ENCODE assay signal across 12 cellular contexts in genomic region chr5:173325091-173325698, GRCh38. TPM values are rescaled to one million over a fixed set of nuclear protein-coding genes. Genes with fewer than 3 reads are reported as not detected.
DNase-seq lines count a peak whose midpoint lies in the region; ATAC-seq and TF ChIP-seq lines count a peak whose summit lies in the region.
"Had no signal": no experiment of that assay in that cellular context is flagged by ENCODE, and none has a peak within 500 bp of the region (broad histone marks: within the 10 kb centered on the region; RNA-seq: fewer than 3 reads in every experiment).

No MANE protein-coding gene starts in this region.

- H3K27me3 ChIP-seq in right atrium auricular region (peaks cover 0 to 5% of the 10 kb centered on the region in 2 donors), gastroesophageal sphincter (peaks cover 49% of the 10 kb centered on the region), subcutaneous abdominal adipose tissue (ENCODE audit: control insufficient read depth in 5 of 5, insufficient read depth in 4 of 5, low read length in 5 of 5) (peaks cover 0 to 23% (median 19%) of the 10 kb centered on the region in 5 donors)
- peaks cover 61% of the 10 kb centered on the region for H3K27me3 ChIP-seq in CD4-positive, alpha-beta T cell (ENCODE audit: control insufficient read depth, insufficient read depth, low read length)

- no peak overlapping the region for H3K27ac Mint-ChIP-seq in CD4-positive, alpha-beta T cell

- no peaks in the 10 kb centered on the region for H3K36me3 Mint-ChIP-seq in CD4-positive, alpha-beta T cell (ENCODE audit: low read depth)

- H3K27ac ChIP-seq in right atrium auricular region (peak overlapping the region; percentile 80 to 81), gastroesophageal sphincter (peak overlapping the region in 3 of 4 donors; percentile 58 to 72 (median 70)), subcutaneous abdominal adipose tissue (ENCODE audit: low read depth, low read length) (peak overlapping the region; percentile 4)
- H3K27ac ChIP-seq in CD4-positive, alpha-beta T cell (ENCODE audit: low read depth, low read length), result no peak overlapping the region

- DNase-seq in right atrium auricular region (ENCODE audit: low spot score), result no peak
- DNase-seq in Right ventricle myocardium inferior (ENCODE audit: missing footprints), result no peak
- DNase-seq in NCI-H2107 treated with DMSO at 0.1 percent for 48 hours (lab: John Stamatoyannopoulos, UW; ENCODE audit: unreplicated experiment), result no peak
- DNase-seq in CD4-positive, alpha-beta T cell, result no peak
- DNase-seq in foreskin melanocyte, result no peak
- DNase-seq: activated CD4-positive, alpha-beta T cell treated with anti-CD3 and anti-CD28 coated beads, Interleukin-2, amount 50 U/mL, for 48 hours; erythroblast; NCI-H2029 treated with DMSO at 0.1 percent for 48 hours had no signal

- 82 to 86% methylated on average over 5 to 12 of the region's 13 CpGs for WGBS in gastroesophageal sphincter (ENCODE audit: low coverage in 1 of 2), 2 donors

- intact Hi-C loops in Right ventricle myocardium inferior (cut with DNase I), result no loop called here
- intact Hi-C loops in CD4-positive, alpha-beta T cell (cut with DNase I, micrococcal nuclease), result no loop called here

- CTCF ChIA-PET in CD4-positive, alpha-beta T cell (lab: Charles Lee), result no interaction called here

- ATAC-seq in Right ventricle myocardium inferior, result no peak
- ATAC-seq in gastroesophageal sphincter, result no peak
- no peak for ATAC-seq in CD4-positive, alpha-beta T cell (ENCODE audit: poor library complexity)

- TF ChIP-seq POLR2A in gastroesophageal sphincter (IDR thresholded peaks at IDR 0.05), result no peak

- H3K4me1 ChIP-seq in right atrium auricular region, result peaks cover 0 to 97% of the 10 kb centered on the region in 2 donors
- H3K4me1 ChIP-seq in gastroesophageal sphincter, result peaks cover 0 to 92% (median 48%) of the 10 kb centered on the region in 3 donors
- peaks cover 13 to 93% (median 80%) of the 10 kb centered on the region in 5 donors for H3K4me1 ChIP-seq in subcutaneous abdominal adipose tissue (ENCODE audit: control insufficient read depth in 5 of 5, insufficient read depth in 5 of 5, low read length in 5 of 5)

- H3K36me3 ChIP-seq in right atrium auricular region, result peaks cover 3% of the 10 kb centered on the region
- no peaks in the 10 kb centered on the region for H3K36me3 ChIP-seq in gastroesophageal sphincter
- H3K36me3 ChIP-seq in subcutaneous abdominal adipose tissue (ENCODE audit: control insufficient read depth in 5 of 5, insufficient read depth in 5 of 5, low read length in 5 of 5), result no peaks in the 10 kb centered on the region
- H3K36me3 ChIP-seq: prostate gland had no signal

- H3K4me3 ChIP-seq in right atrium auricular region (no peak overlapping the region), WI38 (ENCODE audit: low read depth, low read length) (peak overlapping the region; percentile 95), gastroesophageal sphincter (peak overlapping the region in 1 of 2 donors; percentile 53), subcutaneous abdominal adipose tissue (ENCODE audit: low read depth in 1 of 5, low read length in 5 of 5) (peak overlapping the region in 1 of 5 donors; percentile 1)
- H3K4me3 ChIP-seq: prostate gland had no signal

- peaks cover 17% of the 10 kb centered on the region for H3K4me1 Mint-ChIP-seq in CD4-positive, alpha-beta T cell (ENCODE audit: low read depth)

- H3K9ac ChIP-seq in subcutaneous abdominal adipose tissue (ENCODE audit: low read length in 5 of 5), result no peak overlapping the region

- TF ChIP-seq CTCF in right atrium auricular region (IDR thresholded peaks at IDR 0.05) (no peak), WI38 (IDR thresholded peaks at IDR 0.05; ENCODE audit: low read depth, low read length) (no peak), gastroesophageal sphincter (IDR thresholded peaks at IDR 0.05) (no peak)
- no peak for TF ChIP-seq CTCF in CD4-positive, alpha-beta T cell (IDR thresholded peaks at IDR 0.05)

- no peak for TF ChIP-seq EP300 in gastroesophageal sphincter (IDR thresholded peaks at IDR 0.05)

- H3K9me3 ChIP-seq in right atrium auricular region (no peaks in the 10 kb centered on the region), gastroesophageal sphincter (no peaks in the 10 kb centered on the region), subcutaneous abdominal adipose tissue (ENCODE audit: control insufficient read depth in 5 of 5, low read length in 5 of 5) (no peaks in the 10 kb centered on the region)
- no peaks in the 10 kb centered on the region for H3K9me3 ChIP-seq in CD4-positive, alpha-beta T cell (ENCODE audit: control insufficient read depth, low read length)
- H3K9me3 ChIP-seq: prostate gland had no signal

- no peaks in the 10 kb centered on the region for H3K9me3 Mint-ChIP-seq in CD4-positive, alpha-beta T cell

- POLR2A ChIA-PET in CD4-positive, alpha-beta T cell (lab: Charles Lee), result no interaction called here

- peaks cover 80% of the 10 kb centered on the region for H3K27me3 Mint-ChIP-seq in CD4-positive, alpha-beta T cell

- H3K4me3 Mint-ChIP-seq in CD4-positive, alpha-beta T cell, result no peak overlapping the region

RNA-seq across cellular contexts. Expression of gene STC2, which starts 3.0 kb away (rescaled TPM):
- total RNA-seq in right atrium auricular region, result 10 to 100 TPM; 16.0 to 16.1 TPM
- 10.4 TPM for total RNA-seq in Right ventricle myocardium inferior
- total RNA-seq in gastroesophageal sphincter, result 100 to 1,000 TPM in 2 of 4 donors, 10 to 100 TPM in 2; 34.1 to 116 (median 84.6) TPM
- total RNA-seq in CD4-positive, alpha-beta T cell, result not detected

Comparison
In these comparisons a context has a peak if more than half of its experiments do, and no peak if none do; other contexts are left out.
1. RNA of gene STC2, which starts 3.0 kb away (total RNA-seq): 34.1 to 116 TPM in gastroesophageal sphincter, 16.0 to 16.1 TPM in right atrium auricular region and 10.4 TPM in Right ventricle myocardium inferior (single experiment); not detected in CD4-positive, alpha-beta T cell; every median in the first group is over 10 times any median in the second.